In genomic region chr7:94908204-94909022, GRCh38 we compare ENCODE assay signal across 8 cellular contexts. TPM values are rescaled to one million over a fixed set of nuclear protein-coding genes. Genes with fewer than 3 reads are reported as not detected.
DNase-seq lines count a peak whose midpoint lies in the region; ATAC-seq and TF ChIP-seq lines count a peak whose summit lies in the region.

No MANE protein-coding gene starts in this region.

- peak overlapping the region; percentile 80 for H3K9ac ChIP-seq in iPS-20b (ENCODE audit: low read depth, low read length)

- TF ChIP-seq POLR2A in body of pancreas (IDR thresholded peaks at IDR 0.05), result peak in 2 of 3 donors; percentile 65 to 68

- H3K4me1 ChIP-seq in body of pancreas (peaks cover 17% of the 10 kb centered on the region), iPS-20b (ENCODE audit: insufficient read depth, low read length) (peaks cover 37% of the 10 kb centered on the region; the same call in 1 of the 2 replicates)

- H3K9me3 ChIP-seq in body of pancreas, result no peaks in the 10 kb centered on the region
- no peaks in the 10 kb centered on the region for H3K9me3 ChIP-seq in iPS-20b (ENCODE audit: insufficient read depth, low read depth, low read length)

- H3K27ac ChIP-seq in body of pancreas (peak overlapping the region; percentile 73 to 86 (median 82)), iPS-20b (ENCODE audit: low read length) (peak overlapping the region; percentile 68)

- H3K27me3 ChIP-seq in body of pancreas, result no peaks in the 10 kb centered on the region
- H3K27me3 ChIP-seq in iPS-20b (ENCODE audit: insufficient read depth, low read length), result no peaks in the 10 kb centered on the region

- TF ChIP-seq CTCF in body of pancreas (IDR thresholded peaks at IDR 0.05) (no peak), GM10266 (IDR thresholded peaks at IDR 0.05; ENCODE audit: control insufficient read depth, insufficient read depth, low read depth, missing control alignments) (no peak)

- H3K4me3 ChIP-seq in body of pancreas (peak overlapping the region; percentile 24 to 46), iPS-20b (ENCODE audit: low read length) (peak overlapping the region; percentile 75)

- intact Hi-C loops in body of pancreas (cut with DNase I) (no loop called here), sciatic nerve (cut with DNase I) (loop anchor here (5.0 kb wide), 1 partner anchor 216 kb away; no protein-coding TSS in a partner anchor)

- 1 to 2% methylated on average over 26 of the region's 26 CpGs for WGBS in body of pancreas, 2 donors

- H3K36me3 ChIP-seq in body of pancreas (replicated peaks in 1 of 2; ENCODE audit: insufficient read depth in 1 of 2, low read depth in 2 of 2) (no peaks in the 10 kb centered on the region), iPS-20b (ENCODE audit: insufficient read depth, low read depth, low read length) (no peaks in the 10 kb centered on the region)

- DNase-seq in Daoy (ENCODE audit: low read depth) (peak; percentile 44), NCI-H146 treated with DMSO at 0.1 percent for 48 hours (lab: John Stamatoyannopoulos, UW; ENCODE audit: unreplicated experiment) (peak; percentile 36), body of pancreas (peak; percentile 52 to 70 (median 64)), sciatic nerve (ENCODE audit: low spot score) (peak; percentile 57), GM10266 (ENCODE audit: extremely low spot score) (no peak), RPMI8226 (no peak)

- ATAC-seq in body of pancreas (peak; percentile 67), sciatic nerve (peak; percentile 68), GM19463 (IDR thresholded peaks at IDR 0.05; ENCODE audit: unreplicated experiment) (no peak)

RNA-seq across cellular contexts. Expression of gene PPP1R9A, which starts 1.0 kb away (rescaled TPM):
- 2.6 and 8.6 TPM in 2 replicates for total RNA-seq in Daoy (2014; rRNA removed; shearing (Covaris generic))
- total RNA-seq in body of pancreas (10 to 100 TPM; 16.1 to 44.2 TPM), sciatic nerve (47.9 TPM)

Comparison
In these comparisons a context has a peak if more than half of its experiments do, and no peak if none do; other contexts are left out.
1. DNase-seq: peak in Daoy (single experiment), NCI-H146 treated with DMSO at 0.1 percent for 48 hours (single experiment), body of pancreas (4 of 4) and sciatic nerve (single experiment); none in GM10266 (single experiment) and RPMI8226 (single experiment).